In the genomic region with DNA sequence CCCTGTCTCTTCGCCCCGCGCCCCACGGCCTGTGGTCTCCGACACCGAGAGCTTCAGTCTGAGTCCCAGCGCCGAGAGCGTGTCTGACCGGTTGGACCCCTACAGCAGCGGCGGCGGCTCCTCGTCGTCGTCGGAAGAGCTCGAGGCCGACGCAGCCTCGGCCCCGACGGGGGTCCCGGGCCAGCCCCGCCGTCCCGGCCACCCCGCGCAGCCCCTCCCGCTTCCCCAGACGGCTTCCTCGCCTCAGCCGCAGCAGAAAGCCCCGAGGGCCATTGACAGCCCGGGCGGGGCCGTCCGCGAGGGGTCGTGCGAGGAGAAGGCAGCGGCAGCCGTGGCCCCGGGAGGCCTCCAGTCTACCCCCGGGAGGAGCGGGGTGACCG, we compare ENCODE assay signal across 8 cellular contexts. TPM values are rescaled to one million over a fixed set of nuclear protein-coding genes. Genes with fewer than 3 reads are reported as not detected.
A peak's percentile ranks its signal among the peaks of the same experiment; 100 is the strongest.
DNase-seq lines count a peak whose midpoint lies in the region; ATAC-seq lines count a peak whose summit lies in the region.

No MANE protein-coding gene starts in this region.

- H3K27ac ChIP-seq in cingulate gyrus (ENCODE audit: low read depth, low read length), result peak overlapping the region; percentile 69

- peak; percentile 22 for ATAC-seq in HG03460 (IDR thresholded peaks at IDR 0.05; ENCODE audit: unreplicated experiment)

- DNase-seq in NCI-H2227 (lab: John Stamatoyannopoulos, UW; ENCODE audit: unreplicated experiment) (peak; percentile 49), NCI-H2227 treated with DMSO at 0.1 percent for 48 hours (lab: John Stamatoyannopoulos, UW) (no peak), T-helper 9 cell (peak; percentile 47), left kidney (ENCODE audit: low read depth, low spot score) (peak; percentile 76), occipital lobe (lab: John Stamatoyannopoulos, UW) (no peak)
- DNase-seq in stimulated activated CD8-positive, alpha-beta memory T cell treated with anti-CD3 and anti-CD28 coated beads, Interleukin-12 subunit alpha, Interleukin-12 subunit beta, amount 100 ng/mL, for 24 hours (ENCODE audit: extremely low read depth), result peak; percentile 8

RNA-seq across cellular contexts. Expression of gene PHLPP1, which starts 1.3 kb away (rescaled TPM):
- 22.6 TPM for total RNA-seq in occipital lobe

Comparison
In these comparisons a context has a peak if more than half of its experiments do, and no peak if none do; other contexts are left out.
1. DNase-seq: peak in NCI-H2227 (single experiment), T-helper 9 cell (single experiment), left kidney (single experiment) and stimulated activated CD8-positive, alpha-beta memory T cell treated with anti-CD3 and anti-CD28 coated beads, Interleukin-12 subunit alpha, Interleukin-12 subunit beta, amount 100 ng/mL, for 24 hours (single experiment); none in NCI-H2227 treated with DMSO at 0.1 percent for 48 hours (single experiment) and occipital lobe (single experiment).